Comparison of ENCODE assay signal across 19 cellular contexts in the genomic region with DNA sequence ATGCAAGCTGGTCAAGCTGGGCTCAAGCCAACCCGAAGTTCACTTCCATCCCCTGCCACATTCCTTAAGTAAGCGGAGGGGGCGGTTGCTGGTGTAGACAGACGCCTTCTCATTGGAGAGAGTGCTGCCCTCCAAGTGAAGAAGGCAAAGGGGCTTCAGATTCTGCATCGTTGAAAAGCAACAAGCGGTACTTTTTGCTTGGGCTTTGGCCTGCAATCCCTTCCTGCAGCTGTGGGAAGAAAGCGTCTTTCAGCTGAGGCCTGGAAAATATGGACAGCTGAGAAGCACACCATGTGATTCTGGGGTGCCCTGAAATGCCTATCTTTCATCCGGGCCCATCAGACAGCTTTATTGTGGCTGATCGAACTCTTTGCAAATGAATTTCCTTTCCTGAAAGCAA.
"Had no signal": no experiment of that assay in that cellular context is flagged by ENCODE, and none has a peak within 500 bp of the region (broad histone marks: within the 10 kb centered on the region; RNA-seq: fewer than 3 reads in every experiment).

No MANE protein-coding gene starts in this region.

- H3K4me3 Mint-ChIP-seq: activated CD8-positive, alpha-beta memory T cell treated with anti-CD3 and anti-CD28 coated beads, Interleukin-2, amount 10 ng/mL, durations not matched to agents 7 days and 5 days; activated T-cell treated with anti-CD3 and anti-CD28 coated beads, Interleukin-2, amount 50 U/mL, for 24 hours; effector memory CD8-positive, alpha-beta T cell; nephron had no signal

- H3K4me3 ChIP-seq: heart right ventricle, stomach, tibial artery had no signal

- H3K27ac ChIP-seq: epithelial cell of prostate, heart right ventricle, stomach, tibial artery had no signal

- H3K4me1 ChIP-seq: heart right ventricle, stomach, tibial artery had no signal

- H3K36me3 Mint-ChIP-seq: activated CD8-positive, alpha-beta memory T cell treated with anti-CD3 and anti-CD28 coated beads, Interleukin-2, amount 10 ng/mL, durations not matched to agents 7 days and 5 days had no signal

- H3K4me1 Mint-ChIP-seq: activated CD8-positive, alpha-beta memory T cell treated with anti-CD3 and anti-CD28 coated beads, Interleukin-2, amount 10 ng/mL, durations not matched to agents 7 days and 5 days had no signal

- H3K27me3 Mint-ChIP-seq: activated CD8-positive, alpha-beta memory T cell treated with anti-CD3 and anti-CD28 coated beads, Interleukin-2, amount 10 ng/mL, durations not matched to agents 7 days and 5 days had no signal

- H3K36me3 ChIP-seq: heart right ventricle, stomach, tibial artery had no signal

- ATAC-seq: activated CD8-positive, alpha-beta memory T cell treated with anti-CD3 and anti-CD28 coated beads, Interleukin-2, amount 10 ng/mL, durations not matched to agents 7 days and 5 days; effector memory CD8-positive, alpha-beta T cell; heart right ventricle had no signal

- DNase-seq: activated CD4-positive, alpha-beta T cell treated with anti-CD3 and anti-CD28 coated beads, Interleukin-2, amount 50 U/mL, for 4 hours; activated CD4-positive, CD25-positive, alpha-beta regulatory T cell treated with anti-CD3 and anti-CD28 coated beads, Interleukin-2, amount 50 U/mL, for 72 hours; activated CD8-positive, alpha-beta memory T cell treated with anti-CD3 and anti-CD28 coated beads, Interleukin-2, amount 10 ng/mL, durations not matched to agents 7 days and 5 days; activated naive CD4-positive, alpha-beta T cell treated with anti-CD3 and anti-CD28 coated beads, Interleukin-2, amount 50 U/mL, for 16 hours; activated T-cell treated with anti-CD3 and anti-CD28 coated beads, Interleukin-2, amount 50 U/mL, for 24 hours; central memory CD4-positive, alpha-beta T cell; cortex of kidney; effector memory CD8-positive, alpha-beta T cell; foreskin melanocyte; heart right ventricle; SK-N-SH; stimulated activated CD4-positive, alpha-beta T cell treated with anti-CD3 and anti-CD28 coated beads, Interleukin-12 subunit alpha, Interleukin-12 subunit beta, amount 100 ng/mL, for 4 hours; stimulated activated CD4-positive, alpha-beta T cell treated with anti-CD3 and anti-CD28 coated beads, Interleukin-2, amount 100 ng/mL, for 24 hours; stomach; T-helper 1 cell; T1000; tibial artery had no signal

- H3K27me3 ChIP-seq: stomach had no signal

- H3K27ac Mint-ChIP-seq: activated CD8-positive, alpha-beta memory T cell treated with anti-CD3 and anti-CD28 coated beads, Interleukin-2, amount 10 ng/mL, durations not matched to agents 7 days and 5 days; activated T-cell treated with anti-CD3 and anti-CD28 coated beads, Interleukin-2, amount 50 U/mL, for 24 hours; effector memory CD8-positive, alpha-beta T cell had no signal

- H3K9me2 ChIP-seq: SK-N-SH had no signal

- H3K4me2 ChIP-seq: SK-N-SH had no signal
